ENCODE assay signal across 8 cellular contexts in genomic region chr3:40580494-40581091, GRCh38. TPM values are rescaled to one million over a fixed set of nuclear protein-coding genes. Genes with fewer than 3 reads are reported as not detected.
DNase-seq lines count a peak whose midpoint lies in the region; ATAC-seq and TF ChIP-seq lines count a peak whose summit lies in the region.

No MANE protein-coding gene starts in this region.

- intact Hi-C loops in colonic mucosa (cut with DNase I) = loop anchor here (5.0 to 10.0 kb wide), 5 partner anchors 134 to 1137 kb away; no protein-coding TSS in a partner anchor
- intact Hi-C loops in lower lobe of right lung (cut with DNase I) = loop anchor here (5.0 kb wide), 1 partner anchor 1297 kb away; no protein-coding TSS in a partner anchor

- H3K4me1 ChIP-seq in colonic mucosa (no peaks in the 10 kb centered on the region), lower lobe of right lung (no peaks in the 10 kb centered on the region)

- H3K27ac ChIP-seq in colonic mucosa (no peak overlapping the region), lower lobe of right lung (no peak overlapping the region)

- H3K36me3 ChIP-seq in colonic mucosa (no peaks in the 10 kb centered on the region), lower lobe of right lung (no peaks in the 10 kb centered on the region)

- peak; percentile 54 for DNase-seq in GM10266 (ENCODE audit: extremely low spot score)
- peak; percentile 13 for DNase-seq in NCI-H510A (lab: John Stamatoyannopoulos, UW)
- peak; percentile 79 for DNase-seq in activated CD4-positive, alpha-beta T cell treated with anti-CD3 and anti-CD28 coated beads for 48 hours
- peak; percentile 64 for DNase-seq in colonic mucosa
- peak; percentile 55 for DNase-seq in lower lobe of right lung
- peak; percentile 22 for DNase-seq in stimulated activated CD8-positive, alpha-beta memory T cell treated with anti-CD3 and anti-CD28 coated beads, Interleukin-12 subunit alpha, Interleukin-12 subunit beta, amount 100 ng/mL, for 24 hours (ENCODE audit: extremely low read depth)

- H3K27me3 ChIP-seq in colonic mucosa (no peaks in the 10 kb centered on the region), lower lobe of right lung (ENCODE audit: low read depth) (no peaks in the 10 kb centered on the region)

- peak; percentile 96 for TF ChIP-seq CTCF in GM10266 (IDR thresholded peaks at IDR 0.05; ENCODE audit: control insufficient read depth, insufficient read depth, low read depth, missing control alignments)
- TF ChIP-seq CTCF in colonic mucosa (IDR thresholded peaks at IDR 0.05) = peak; percentile 95
- peak; percentile 92 for TF ChIP-seq CTCF in lower lobe of right lung (IDR thresholded peaks at IDR 0.05)

- no peak overlapping the region for H3K9ac ChIP-seq in colonic mucosa (ENCODE audit: low read depth in 2 of 2, low read length in 2 of 2)

- no peaks in the 10 kb centered on the region for H3K9me3 ChIP-seq in colonic mucosa
- no peaks in the 10 kb centered on the region for H3K9me3 ChIP-seq in lower lobe of right lung

- no peak overlapping the region for H3K4me3 ChIP-seq in colonic mucosa
- H3K4me3 ChIP-seq in lower lobe of right lung = no peak overlapping the region

- ATAC-seq in HG02938 (IDR thresholded peaks at IDR 0.05; ENCODE audit: unreplicated experiment) (peak; percentile 66), lower lobe of right lung (peak; percentile 73 to 82), GM21390 (IDR thresholded peaks at IDR 0.05; ENCODE audit: unreplicated experiment) (no peak)

RNA-seq across cellular contexts. Expression of gene ZNF621, which starts 55.8 kb away (rescaled TPM):
- total RNA-seq in colonic mucosa (10 to 100 TPM; 13.5 to 14.3 TPM), lower lobe of right lung (19.9 TPM)

Comparison
In these comparisons a context has a peak if more than half of its experiments do, and no peak if none do; other contexts are left out.
1. DNase-seq: peak in every context shown above with its lines; median percentile 79 in activated CD4-positive, alpha-beta T cell treated with anti-CD3 and anti-CD28 coated beads for 48 hours; 64 in colonic mucosa; 55 in lower lobe of right lung; 54 in GM10266; 22 in stimulated activated CD8-positive, alpha-beta memory T cell treated with anti-CD3 and anti-CD28 coated beads, Interleukin-12 subunit alpha, Interleukin-12 subunit beta, amount 100 ng/mL, for 24 hours; 13 in NCI-H510A.